In the genomic region with DNA sequence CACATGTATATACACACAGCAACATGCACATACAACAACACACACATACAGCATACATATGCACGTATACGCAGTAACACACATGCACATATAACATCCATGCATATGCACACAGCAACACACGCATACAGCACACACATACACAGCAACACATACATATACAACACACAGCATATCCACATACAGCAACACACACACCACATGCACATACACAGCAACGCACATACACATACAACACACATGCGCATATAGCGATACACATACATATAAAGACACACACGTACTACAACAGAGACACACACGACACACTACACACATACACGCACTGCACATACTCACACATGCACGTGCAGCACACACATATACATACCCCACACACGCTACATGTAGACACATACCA, we compare ENCODE assay signal across 16 cellular contexts.
A peak's percentile ranks its signal among the peaks of the same experiment; 100 is the strongest.
DNase-seq lines count a peak whose midpoint lies in the region; ATAC-seq, FAIRE-seq and TF ChIP-seq lines count a peak whose summit lies in the region.
"Had no signal": no experiment of that assay in that cellular context is flagged by ENCODE, and none has a peak within 500 bp of the region (broad histone marks: within the 10 kb centered on the region; RNA-seq: fewer than 3 reads in every experiment).

No MANE protein-coding gene starts in this region.

- in situ Hi-C loops in HepG2 (cut with HindIII; ENCODE audit: extremely low pct_ligation_motif_present, low pct_unique_long_range_greater_than_20kb), result no loop called here

- TF ChIP-seq POLR2A in HepG2 (IDR thresholded peaks at IDR 0.05; ENCODE audit: insufficient read depth in 1 of 2, low read depth in 2 of 2, low read length in 2 of 2), result no peak
- no peak for TF ChIP-seq POLR2A in right lobe of liver (IDR thresholded peaks at IDR 0.05)

- FAIRE-seq in HepG2 (lab: Jason Lieb, UNC) (peak; percentile 63), bronchial epithelial cell (lab: Jason Lieb, UNC) (peak; percentile 94)
- FAIRE-seq: K562 had no signal

- peak overlapping the region; percentile 57 for H4K8ac ChIP-seq in neuronal stem cell (ENCODE audit: low read depth, low read length)

- no peak overlapping the region for H2BK12ac ChIP-seq in neuronal stem cell (ENCODE audit: low read length)

- H3K79me2 ChIP-seq in HepG2 (ENCODE audit: insufficient read depth, low read length), result no peaks in the 10 kb centered on the region

- no peak overlapping the region for H2BK5ac ChIP-seq in neuronal stem cell (ENCODE audit: low read length)

- peak overlapping the region; percentile 31 for H4K91ac ChIP-seq in neuronal stem cell (ENCODE audit: low read depth, low read length, poor library complexity)

- peak overlapping the region; percentile 40 for H3K14ac ChIP-seq in neuronal stem cell (ENCODE audit: low read length)

- H4K20me1 ChIP-seq in HepG2 (ENCODE audit: insufficient read depth, low read length), result no peaks in the 10 kb centered on the region; the same call in 1 of the 2 replicates
- H4K20me1 ChIP-seq: BLaER1 treated with 17β-estradiol and CSF1 and Interleukin-3, amounts not matched to agents 10 nM and 100 nM had no signal

- H2AK5ac ChIP-seq in neuronal stem cell (ENCODE audit: low read depth, low read length), result no peak overlapping the region

- CTCF ChIA-PET in HepG2 (lab: Yijun Ruan, JAX; ENCODE audit: low intra/inter-chr PET ratio, low total read pairs), result no interaction called here

- H3K4me3 ChIP-seq in HepG2 (replicated peaks in 1 of 3; ENCODE audit: insufficient read depth in 1 of 3, low read depth in 2 of 3, low read length in 3 of 3), result no peak overlapping the region
- no peak overlapping the region for H3K4me3 ChIP-seq in right lobe of liver
- H3K4me3 ChIP-seq in bronchial epithelial cell (ENCODE audit: low read depth, low read length), result no peak overlapping the region
- peak overlapping the region in 1 of 2 donors; percentile 40 for H3K4me3 ChIP-seq in neuronal stem cell (ENCODE audit: low read length in 2 of 2)
- H3K4me3 ChIP-seq: BLaER1 treated with 17β-estradiol and CSF1 and Interleukin-3, amounts not matched to agents 10 nM and 100 nM; K562 had no signal

- H3K36me3 ChIP-seq in HepG2 (replicated peaks in 1 of 2; ENCODE audit: control insufficient read depth in 1 of 2, insufficient read depth in 2 of 2, low read length in 2 of 2) (no peaks in the 10 kb centered on the region), right lobe of liver (no peaks in the 10 kb centered on the region), bronchial epithelial cell (ENCODE audit: control insufficient read depth, insufficient read depth, low read length) (no peaks in the 10 kb centered on the region), neuronal stem cell (replicated peaks in 1 of 2; ENCODE audit: control insufficient read depth in 2 of 2, insufficient read depth in 2 of 2, low read length in 2 of 2) (peaks cover 21 to 77% of the 10 kb centered on the region in 2 donors)
- H3K36me3 ChIP-seq: BLaER1 treated with 17β-estradiol and CSF1 and Interleukin-3, amounts not matched to agents 10 nM and 100 nM had no signal

- peak overlapping the region; percentile 36 for H3K18ac ChIP-seq in neuronal stem cell (ENCODE audit: low read length)

- WGBS in HepG2 (ENCODE audit: low lambda C conversion rate), result 85% methylated on average over 11 of the region's 11 CpGs
- 90% methylated on average over 2 of the region's 11 CpGs for WGBS in right lobe of liver (ENCODE audit: insufficient coverage, low coverage, low lambda C conversion rate, missing lambda C conversion rate)
- WGBS in neuronal stem cell (ENCODE audit: extremely low coverage in 2 of 2, insufficient read length in 2 of 2, insufficient replicate concordance in 1 of 2), 2 donors, result no CpG with 5 or more reads among the region's 11 CpGs

- no peak overlapping the region for H2BK15ac ChIP-seq in neuronal stem cell (ENCODE audit: low read length)

- H2AFZ ChIP-seq in HepG2 (ENCODE audit: low read length) (no peak overlapping the region), neuronal stem cell (ENCODE audit: low read length) (no peak overlapping the region)

- TF ChIP-seq CTCF in HepG2 (CRISPR knock-in tag; IDR thresholded peaks at IDR 0.05) (no peak), right lobe of liver (IDR thresholded peaks at IDR 0.05) (no peak), bronchial epithelial cell (IDR thresholded peaks at IDR 0.05; ENCODE audit: insufficient read depth, low read length, severe bottlenecking) (no peak)

- H3K9ac ChIP-seq in HepG2 (ENCODE audit: insufficient read depth, low read depth, low read length), result no peak overlapping the region
- no peak overlapping the region for H3K9ac ChIP-seq in neuronal stem cell (ENCODE audit: low read depth, low read length, poor library complexity)
- H3K9ac ChIP-seq: BLaER1 treated with 17β-estradiol and CSF1 and Interleukin-3, amounts not matched to agents 10 nM and 100 nM had no signal

- BruUV-seq in HepG2 (replicated peaks; lab: Mats Ljungman, UMichigan), result no TSS peak

- no peak overlapping the region for H3K4ac ChIP-seq in neuronal stem cell (ENCODE audit: low read length)

- ATAC-seq in HepG2 (no peak), right lobe of liver (no peak)
- ATAC-seq: CD8-positive, alpha-beta T cell; K562 had no signal

- H3K27ac ChIP-seq in HepG2 (ENCODE audit: extremely low read length, insufficient read depth, low read length) (no peak overlapping the region), right lobe of liver (no peak overlapping the region), neuronal stem cell (replicated peaks; ENCODE audit: low read length) (no peak overlapping the region)
- H3K27ac ChIP-seq: 22Rv1; BLaER1 treated with 17β-estradiol and CSF1 and Interleukin-3, amounts not matched to agents 10 nM and 100 nM had no signal

- no peak for TF ChIP-seq RAD21 in HepG2 (CRISPR knock-in tag; IDR thresholded peaks at IDR 0.05)

- peak overlapping the region; percentile 6 for H3K23ac ChIP-seq in neuronal stem cell (ENCODE audit: low read depth, low read length, poor library complexity)

- peaks cover 20% of the 10 kb centered on the region for H3K79me1 ChIP-seq in neuronal stem cell (ENCODE audit: low read depth, low read length)

- H3K27me3 ChIP-seq in HepG2 (ENCODE audit: control insufficient read depth in 1 of 2, insufficient read depth in 2 of 2, low read length in 2 of 2) (peaks cover 0 to 10% of the 10 kb centered on the region in 2 experiments; a peak in 1 of 5 replicates), right lobe of liver (no peaks in the 10 kb centered on the region), bronchial epithelial cell (ENCODE audit: control insufficient read depth, insufficient read depth, low read length) (no peaks in the 10 kb centered on the region), neuronal stem cell (ENCODE audit: control insufficient read depth in 3 of 3, insufficient read depth in 3 of 3, low read depth in 1 of 3, low read length in 3 of 3) (no peaks in the 10 kb centered on the region)
- H3K27me3 ChIP-seq: BLaER1 treated with 17β-estradiol and CSF1 and Interleukin-3, amounts not matched to agents 10 nM and 100 nM had no signal

- POLR2A ChIA-PET in HepG2 (lab: Yijun Ruan, JAX), result no interaction called here

- TF ChIP-seq EP300 in HepG2 (IDR thresholded peaks at IDR 0.05; ENCODE audit: low read depth in 2 of 2, low read length in 2 of 2), result no peak
- no peak for TF ChIP-seq EP300 in HepG2 (CRISPR knock-in tag; IDR thresholded peaks at IDR 0.05; ENCODE audit: borderline replicate concordance)

- DNase-seq in HepG2 (ENCODE audit: low spot score), result no peak
- no peak for DNase-seq in right lobe of liver
- no peak for DNase-seq in bronchial epithelial cell (ENCODE audit: low read depth)
- no peak for DNase-seq in neuronal stem cell (ENCODE audit: low spot score)
- DNase-seq in NCI-H1092 treated with DMSO at 0.1 percent for 48 hours (lab: John Stamatoyannopoulos, UW), result no peak
- DNase-seq in SW 1271 (lab: John Stamatoyannopoulos, UW), result no peak
- DNase-seq in NCI-H1930 (lab: John Stamatoyannopoulos, UW), result no peak
- DNase-seq: Calu3; CD8-positive, alpha-beta T cell; DMS79 treated with DMSO at 0.1 percent for 48 hours; GF-D8; HCEC 1CT; HFFc6 had no signal

- H3K9me3 ChIP-seq in HepG2 (ENCODE audit: low read length) (no peaks in the 10 kb centered on the region), right lobe of liver (no peaks in the 10 kb centered on the region), neuronal stem cell (replicated peaks in 1 of 2; ENCODE audit: control insufficient read depth in 2 of 2, insufficient read depth in 1 of 2, low read depth in 1 of 2, low read length in 2 of 2) (peaks cover 2% of the 10 kb centered on the region in 2 donors)
- H3K9me3 ChIP-seq: BLaER1 treated with 17β-estradiol and CSF1 and Interleukin-3, amounts not matched to agents 10 nM and 100 nM had no signal

- H2BK120ac ChIP-seq in neuronal stem cell (ENCODE audit: low read depth, low read length), result no peak overlapping the region

- intact Hi-C loops in HepG2 (cut with micrococcal nuclease; ENCODE audit: unreplicated experiment) (no loop called here), right lobe of liver (cut with DNase I) (no loop called here)

- H3K4me2 ChIP-seq in HepG2 (ENCODE audit: low read depth, low read length) (no peak overlapping the region), neuronal stem cell (ENCODE audit: insufficient read depth, low read length, poor library complexity, severe bottlenecking) (no peak overlapping the region)

- H3K4me1 ChIP-seq in HepG2 (ENCODE audit: insufficient read depth, low read length) (no peaks in the 10 kb centered on the region), right lobe of liver (no peaks in the 10 kb centered on the region), neuronal stem cell (ENCODE audit: control insufficient read depth in 2 of 2, insufficient read depth in 1 of 2, low read depth in 1 of 2, low read length in 2 of 2) (peaks cover 13 to 23% of the 10 kb centered on the region in 2 donors)

TF ChIP-seq in HepG2, 621 proteins besides CTCF, POLR2A, EP300 and RAD21 (continues in another document):
- TF ChIP-seq FOXK2 (IDR thresholded peaks at IDR 0.05) (peak; percentile 12; the same call in 1 of the 2 replicates), ATM (IDR thresholded peaks at IDR 0.05; ENCODE audit: borderline replicate concordance) (peak; percentile 67; the same call in 1 of the 2 replicates), LCORL (IDR thresholded peaks at IDR 0.05) (0 out of 2 replicates have a peak, but pooled peaks have one; percentile 1), LCORL (CRISPR knock-in tag; IDR thresholded peaks at IDR 0.05) (no peak)
- TF ChIP-seq, protein P1, sequence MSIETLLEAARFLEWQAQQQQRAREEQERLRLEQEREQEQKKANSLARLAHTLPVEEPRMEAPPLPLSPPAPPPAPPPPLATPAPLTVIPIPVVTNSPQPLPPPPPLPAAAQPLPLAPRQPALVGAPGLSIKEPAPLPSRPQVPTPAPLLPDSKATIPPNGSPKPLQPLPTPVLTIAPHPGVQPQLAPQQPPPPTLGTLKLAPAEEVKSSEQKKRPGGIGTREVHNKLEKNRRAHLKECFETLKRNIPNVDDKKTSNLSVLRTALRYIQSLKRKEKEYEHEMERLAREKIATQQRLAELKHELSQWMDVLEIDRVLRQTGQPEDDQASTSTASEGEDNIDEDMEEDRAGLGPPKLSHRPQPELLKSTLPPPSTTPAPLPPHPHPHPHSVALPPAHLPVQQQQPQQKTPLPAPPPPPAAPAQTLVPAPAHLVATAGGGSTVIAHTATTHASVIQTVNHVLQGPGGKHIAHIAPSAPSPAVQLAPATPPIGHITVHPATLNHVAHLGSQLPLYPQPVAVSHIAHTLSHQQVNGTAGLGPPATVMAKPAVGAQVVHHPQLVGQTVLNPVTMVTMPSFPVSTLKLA (IDR thresholded peaks at IDR 0.05), result peak; percentile 26; the same call in 1 of the 2 replicates
